ENCODE assay signal across 12 cellular contexts in the genomic region with DNA sequence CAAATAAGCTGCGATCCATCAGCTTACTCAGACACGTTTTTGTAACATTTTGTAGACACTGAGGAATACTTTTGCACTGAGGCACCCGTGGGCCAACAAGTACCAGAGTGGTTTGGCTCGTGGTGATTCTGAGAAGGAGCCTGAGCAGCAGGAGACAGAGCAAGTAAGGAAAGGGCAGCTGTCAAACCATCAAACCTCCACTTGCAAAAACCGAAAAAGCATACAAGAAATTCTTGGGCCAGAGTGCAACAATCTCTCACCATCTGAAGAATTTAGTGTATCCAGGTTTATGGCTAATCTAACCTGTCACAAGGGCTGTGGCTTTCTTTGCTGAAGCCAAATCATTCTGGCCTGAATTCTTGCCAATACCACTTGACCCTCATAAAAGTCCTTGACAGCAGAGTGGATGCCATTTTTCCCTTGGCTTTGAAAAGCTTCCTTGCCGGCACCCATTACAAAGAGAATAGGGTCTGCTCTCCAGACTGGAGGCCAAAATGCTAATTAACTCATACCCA. TPM values are rescaled to one million over a fixed set of nuclear protein-coding genes. Genes with fewer than 3 reads are reported as not detected.
DNase-seq lines count a peak whose midpoint lies in the region; ATAC-seq and TF ChIP-seq lines count a peak whose summit lies in the region.
"Had no signal": no experiment of that assay in that cellular context is flagged by ENCODE, and none has a peak within 500 bp of the region (broad histone marks: within the 10 kb centered on the region; RNA-seq: fewer than 3 reads in every experiment).

No MANE protein-coding gene starts in this region.

- intact Hi-C loops in ascending aorta (cut with DNase I): loop anchor here (2.0 to 10.0 kb wide), 3 partner anchors 33 to 1621 kb away; a partner anchor contains a TSS

- H3K36me3 ChIP-seq in ascending aorta: no peaks in the 10 kb centered on the region
- H3K36me3 ChIP-seq: esophagus squamous epithelium had no signal

- peaks cover 27 to 47% of the 10 kb centered on the region in 2 donors for H3K4me1 ChIP-seq in ascending aorta

- no peak for TF ChIP-seq CTCF in ascending aorta (IDR thresholded peaks at IDR 0.05)

- H3K4me3 ChIP-seq in ascending aorta: no peak overlapping the region
- H3K4me3 ChIP-seq: esophagus squamous epithelium, skin epidermis had no signal

- H3K9me3 ChIP-seq in ascending aorta: no peaks in the 10 kb centered on the region
- H3K9me3 ChIP-seq: esophagus squamous epithelium had no signal

- peak overlapping the region; percentile 77 to 83 for H3K27ac ChIP-seq in ascending aorta
- H3K27ac ChIP-seq: esophagus squamous epithelium had no signal

- no peak for ATAC-seq in GM18873 (IDR thresholded peaks at IDR 0.05; ENCODE audit: low FRiP score, unreplicated experiment)
- ATAC-seq: stimulated activated effector memory CD8-positive, alpha-beta T cell treated with anti-CD3 and anti-CD28 coated beads, Interleukin-12 subunit alpha, Interleukin-12 subunit beta, amount 100 ng/mL, for 72 hours had no signal

- DNase-seq in Caki2 (ENCODE audit: low read depth): peak; percentile 27
- DNase-seq in LHCN-M2 (ENCODE audit: low read depth): peak; percentile 59
- DNase-seq in ascending aorta (ENCODE audit: low spot score in 2 of 2): peak in 1 of 2 donors; percentile 79
- DNase-seq in midbrain (lab: John Stamatoyannopoulos, UW): peak; percentile 30
- no peak for DNase-seq in HUDEP-2 (lab: John Stamatoyannopoulos, UW; ENCODE audit: unreplicated experiment in 76 of 76)
- DNase-seq in KG1 (lab: John Stamatoyannopoulos, UW): no peak
- no peak for DNase-seq in NCI-H748 (lab: John Stamatoyannopoulos, UW; ENCODE audit: unreplicated experiment)
- DNase-seq: activated CD4-positive, alpha-beta T cell treated with anti-CD3 and anti-CD28 coated beads for 48 hours; esophagus squamous epithelium had no signal

- no peaks in the 10 kb centered on the region for H3K27me3 ChIP-seq in ascending aorta
- H3K27me3 ChIP-seq: esophagus squamous epithelium had no signal

- in situ Hi-C loops in Caki2 (cut with HindIII; ENCODE audit: low pct_unique_long_range_greater_than_20kb, low sequenced_read_pairs): no loop called here

RNA-seq across cellular contexts. Expression of a gene that starts 56.7 kb away (rescaled TPM):
- total RNA-seq in Caki2 (2014; rRNA removed; shearing (Covaris generic); ENCODE audit: low replicate concordance): 104 and 137 TPM in 2 replicates
- total RNA-seq in LHCN-M2 (2014; rRNA removed) (88.5 and 117 TPM in 2 replicates), ascending aorta (48.0 TPM)
- polyA plus RNA-seq in LHCN-M2 (2012): 59.1 TPM

Comparison
In these comparisons a context has a peak if more than half of its experiments do, and no peak if none do; other contexts are left out.
1. DNase-seq: peak in Caki2 (single experiment), LHCN-M2 (single experiment) and midbrain (single experiment); none in HUDEP-2 (0 of 76), KG1 (single experiment) and NCI-H748 (single experiment).